ENCODE assay signal across 1 cellular context in the genomic region with DNA sequence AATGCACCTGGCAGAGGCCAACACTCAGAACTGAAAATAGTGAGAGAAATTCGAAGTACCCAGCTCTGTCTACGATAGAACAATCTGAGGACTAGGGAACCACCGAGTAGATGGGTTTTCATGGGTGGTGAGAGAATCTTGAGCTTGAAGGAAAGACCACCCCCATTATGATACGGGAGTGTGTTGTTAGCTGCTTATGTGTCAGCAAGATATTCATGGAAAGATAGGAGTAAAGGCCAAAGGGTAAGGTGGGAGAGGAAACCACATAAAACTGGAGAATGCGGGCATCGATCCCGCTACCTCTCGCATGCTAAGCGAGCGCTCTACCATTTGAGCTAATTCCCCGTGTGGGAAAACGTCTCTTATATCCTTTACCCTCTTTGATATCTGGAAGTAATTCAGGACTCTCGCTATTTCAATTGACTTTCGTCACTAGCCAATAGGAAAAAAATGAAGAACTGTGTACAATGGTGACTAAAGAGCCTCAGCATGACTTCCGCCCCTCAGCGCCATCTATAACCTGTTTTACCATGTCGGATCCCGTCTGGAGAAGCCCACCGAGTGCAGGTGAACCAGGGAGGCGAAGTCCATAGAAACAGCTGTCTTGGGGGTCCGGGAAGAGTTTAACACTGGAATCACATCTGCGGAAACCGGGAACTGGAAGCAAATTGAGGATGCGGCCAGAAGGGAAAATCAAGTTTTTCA.
TF ChIP-seq lines count a peak whose summit lies in the region.

No MANE protein-coding gene starts in this region.

TF ChIP-seq in HepG2, 621 proteins besides CTCF, POLR2A, EP300 and RAD21 (continued from another document and continues in another):
- TF ChIP-seq, protein P1, sequence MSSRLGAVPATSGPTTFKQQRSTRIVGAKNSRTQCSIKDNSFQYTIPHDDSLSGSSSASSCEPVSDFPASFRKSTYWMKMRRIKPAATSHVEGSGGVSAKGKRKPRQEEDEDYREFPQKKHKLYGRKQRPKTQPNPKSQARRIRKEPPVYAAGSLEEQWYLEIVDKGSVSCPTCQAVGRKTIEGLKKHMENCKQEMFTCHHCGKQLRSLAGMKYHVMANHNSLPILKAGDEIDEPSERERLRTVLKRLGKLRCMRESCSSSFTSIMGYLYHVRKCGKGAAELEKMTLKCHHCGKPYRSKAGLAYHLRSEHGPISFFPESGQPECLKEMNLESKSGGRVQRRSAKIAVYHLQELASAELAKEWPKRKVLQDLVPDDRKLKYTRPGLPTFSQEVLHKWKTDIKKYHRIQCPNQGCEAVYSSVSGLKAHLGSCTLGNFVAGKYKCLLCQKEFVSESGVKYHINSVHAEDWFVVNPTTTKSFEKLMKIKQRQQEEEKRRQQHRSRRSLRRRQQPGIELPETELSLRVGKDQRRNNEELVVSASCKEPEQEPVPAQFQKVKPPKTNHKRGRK (CRISPR knock-in tag; IDR thresholded peaks at IDR 0.05), result 0 out of 2 replicates have a peak, but pooled peaks have one; percentile 26
- TF ChIP-seq ZNF281 (CRISPR knock-in tag; IDR thresholded peaks at IDR 0.05; ENCODE audit: borderline replicate concordance) (peak; percentile 53; the same call in 1 of the 2 replicates), ZFX (CRISPR knock-in tag; IDR thresholded peaks at IDR 0.05; ENCODE audit: low read depth) (peak; percentile 38; the same call in 1 of the 2 replicates), USF2 (IDR thresholded peaks at IDR 0.05; ENCODE audit: low read depth, low read length) (no peak), USF2 (CRISPR knock-in tag; IDR thresholded peaks at IDR 0.05; ENCODE audit: borderline replicate concordance) (no peak), IKZF5 (CRISPR knock-in tag; IDR thresholded peaks at IDR 0.05) (peak; percentile 98), U2AF2 (IDR thresholded peaks at IDR 0.05; ENCODE audit: low read depth, low read length) (no peak), ZNF550 (CRISPR knock-in tag; IDR thresholded peaks at IDR 0.05; ENCODE audit: borderline replicate concordance) (no peak), NFATC3 (CRISPR knock-in tag; IDR thresholded peaks at IDR 0.05) (peak; percentile 77; the same call in 1 of the 2 replicates), ZNF274 (CRISPR knock-in tag; IDR thresholded peaks at IDR 0.05) (0 out of 2 replicates have a peak, but pooled peaks have one; percentile 51), TBX3 (IDR thresholded peaks at IDR 0.05; ENCODE audit: borderline replicate concordance) (0 out of 2 replicates have a peak, but pooled peaks have one; percentile 44), CERS6 (CRISPR knock-in tag; IDR thresholded peaks at IDR 0.05) (no peak), IKZF1 (IDR thresholded peaks at IDR 0.05) (no peak), KDM5A (IDR thresholded peaks at IDR 0.05; ENCODE audit: borderline replicate concordance, low read length) (peak; percentile 50; the same call in 1 of the 2 replicates), CC2D1A (CRISPR knock-in tag; IDR thresholded peaks at IDR 0.05) (no peak), TBL1XR1 (IDR thresholded peaks at IDR 0.05; ENCODE audit: borderline replicate concordance, low read length, partially characterized antibody) (peak; percentile 81), CEBPB (IDR thresholded peaks at IDR 0.05; ENCODE audit: borderline replicate concordance, low read depth, low read length) (peak; percentile 29; the same call in 1 of the 2 replicates), SNAPC2 (CRISPR knock-in tag; IDR thresholded peaks at IDR 0.05) (peak; percentile 64; the same call in 1 of the 2 replicates), KMT2A (CRISPR knock-in tag; IDR thresholded peaks at IDR 0.05) (peak; percentile 65; the same call in 1 of the 2 replicates), ZNF792 (CRISPR knock-in tag; IDR thresholded peaks at IDR 0.05) (peak; percentile 80), SIN3A (IDR thresholded peaks at IDR 0.05; ENCODE audit: borderline replicate concordance, low read depth, low read length) (no peak), THAP11 (CRISPR knock-in tag; IDR thresholded peaks at IDR 0.05) (peak; percentile 79), ZNF547 (CRISPR knock-in tag; IDR thresholded peaks at IDR 0.05) (peak; percentile 63; the same call in 1 of the 2 replicates), NAIF1 (CRISPR knock-in tag; IDR thresholded peaks at IDR 0.05; ENCODE audit: borderline replicate concordance) (no peak)
- TF ChIP-seq, protein P2, sequence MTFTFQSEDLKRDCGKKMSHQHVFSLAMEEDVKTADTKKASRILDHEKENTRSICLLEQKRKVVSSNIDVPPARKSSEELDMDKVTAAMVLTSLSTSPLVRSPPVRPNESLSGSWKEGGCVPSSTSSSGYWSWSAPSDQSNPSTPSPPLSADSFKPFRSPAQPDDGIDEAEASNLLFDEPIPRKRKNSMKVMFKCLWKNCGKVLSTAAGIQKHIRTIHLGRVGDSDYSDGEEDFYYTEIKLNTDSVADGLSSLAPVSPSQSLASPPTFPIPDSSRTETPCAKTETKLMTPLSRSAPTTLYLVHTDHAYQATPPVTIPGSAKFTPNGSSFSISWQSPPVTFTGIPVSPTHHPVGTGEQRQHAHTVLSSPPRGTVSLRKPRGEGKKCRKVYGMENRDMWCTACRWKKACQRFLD (CRISPR knock-in tag; IDR thresholded peaks at IDR 0.05; ENCODE audit: borderline replicate concordance), result no peak
- TF ChIP-seq, protein P3, sequence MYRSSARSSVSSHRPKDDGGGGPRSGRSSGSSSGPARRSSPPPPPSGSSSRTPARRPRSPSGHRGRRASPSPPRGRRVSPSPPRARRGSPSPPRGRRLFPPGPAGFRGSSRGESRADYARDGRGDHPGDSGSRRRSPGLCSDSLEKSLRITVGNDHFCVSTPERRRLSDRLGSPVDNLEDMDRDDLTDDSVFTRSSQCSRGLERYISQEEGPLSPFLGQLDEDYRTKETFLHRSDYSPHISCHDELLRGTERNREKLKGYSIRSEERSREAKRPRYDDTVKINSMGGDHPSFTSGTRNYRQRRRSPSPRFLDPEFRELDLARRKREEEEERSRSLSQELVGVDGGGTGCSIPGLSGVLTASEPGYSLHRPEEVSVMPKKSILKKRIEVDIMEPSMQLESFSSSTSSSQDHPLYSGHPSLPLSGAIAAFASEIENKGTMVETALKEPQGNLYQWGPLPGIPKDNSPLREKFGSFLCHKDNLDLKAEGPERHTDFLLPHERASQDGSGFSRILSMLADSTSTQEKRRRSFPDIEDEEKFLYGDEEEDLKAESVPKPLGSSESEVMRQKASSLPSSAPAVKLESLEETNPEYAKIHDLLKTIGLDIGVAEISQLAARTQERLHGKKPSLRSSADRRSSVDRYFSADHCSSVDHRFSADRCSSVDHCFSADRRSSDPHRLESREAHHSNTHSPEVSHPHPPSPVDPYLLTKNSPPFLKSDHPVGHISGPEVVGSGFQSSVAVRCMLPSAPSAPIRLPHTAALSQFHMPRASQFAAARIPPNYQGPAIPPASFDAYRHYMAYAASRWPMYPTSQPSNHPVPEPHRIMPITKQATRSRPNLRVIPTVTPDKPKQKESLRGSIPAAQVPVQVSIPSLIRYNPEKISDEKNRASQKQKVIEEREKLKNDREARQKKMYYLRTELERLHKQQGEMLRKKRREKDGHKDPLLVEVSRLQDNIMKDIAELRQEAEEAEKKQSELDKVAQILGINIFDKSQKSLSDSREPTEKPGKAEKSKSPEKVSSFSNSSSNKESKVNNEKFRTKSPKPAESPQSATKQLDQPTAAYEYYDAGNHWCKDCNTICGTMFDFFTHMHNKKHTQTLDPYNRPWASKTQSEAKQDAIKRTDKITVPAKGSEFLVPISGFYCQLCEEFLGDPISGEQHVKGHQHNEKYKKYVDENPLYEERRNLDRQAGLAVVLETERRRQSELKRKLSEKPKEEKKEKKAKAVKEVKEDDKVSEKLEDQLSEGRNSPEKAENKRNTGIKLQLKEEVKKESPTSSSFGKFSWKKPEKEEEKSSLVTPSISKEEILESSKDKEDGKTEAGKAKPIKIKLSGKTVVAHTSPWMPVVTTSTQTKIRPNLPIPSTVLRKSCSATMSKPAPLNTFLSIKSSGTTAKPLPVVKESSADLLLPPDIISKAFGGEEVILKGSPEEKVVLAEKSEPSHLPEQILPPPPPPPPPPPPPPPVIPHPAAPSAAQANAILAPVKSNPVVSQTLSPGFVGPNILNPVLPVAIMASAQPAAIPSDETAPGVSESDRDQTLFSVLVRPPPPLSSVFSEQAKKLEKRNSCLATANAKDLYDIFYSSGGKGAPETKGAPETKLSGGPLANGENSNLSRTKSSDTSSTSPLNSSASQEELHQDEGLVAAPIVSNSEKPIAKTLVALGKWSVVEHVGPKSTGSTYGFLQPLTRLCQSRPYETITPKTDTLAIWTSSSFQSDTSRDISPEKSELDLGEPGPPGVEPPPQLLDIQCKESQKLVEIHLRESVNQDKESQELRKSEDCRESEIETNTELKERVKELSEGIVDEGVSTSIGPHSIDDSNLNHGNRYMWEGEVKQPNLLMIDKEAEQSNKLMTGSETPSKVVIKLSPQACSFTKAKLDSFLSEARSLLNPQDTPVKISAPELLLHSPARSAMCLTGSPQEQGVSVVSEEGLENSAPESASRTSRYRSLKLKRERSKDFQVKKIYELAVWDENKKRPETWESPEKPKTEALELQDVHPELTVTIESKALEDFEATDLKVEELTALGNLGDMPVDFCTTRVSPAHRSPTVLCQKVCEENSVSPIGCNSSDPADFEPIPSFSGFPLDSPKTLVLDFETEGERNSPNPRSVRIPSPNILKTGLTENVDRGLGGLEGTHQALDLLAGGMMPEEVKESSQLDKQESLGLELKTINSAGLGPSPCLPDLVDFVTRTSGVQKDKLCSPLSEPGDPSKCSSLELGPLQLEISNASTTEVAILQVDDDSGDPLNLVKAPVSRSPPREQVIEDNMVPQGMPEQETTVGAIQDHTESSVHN (CRISPR knock-in tag; IDR thresholded peaks at IDR 0.05), result no peak
- TF ChIP-seq, protein P4, sequence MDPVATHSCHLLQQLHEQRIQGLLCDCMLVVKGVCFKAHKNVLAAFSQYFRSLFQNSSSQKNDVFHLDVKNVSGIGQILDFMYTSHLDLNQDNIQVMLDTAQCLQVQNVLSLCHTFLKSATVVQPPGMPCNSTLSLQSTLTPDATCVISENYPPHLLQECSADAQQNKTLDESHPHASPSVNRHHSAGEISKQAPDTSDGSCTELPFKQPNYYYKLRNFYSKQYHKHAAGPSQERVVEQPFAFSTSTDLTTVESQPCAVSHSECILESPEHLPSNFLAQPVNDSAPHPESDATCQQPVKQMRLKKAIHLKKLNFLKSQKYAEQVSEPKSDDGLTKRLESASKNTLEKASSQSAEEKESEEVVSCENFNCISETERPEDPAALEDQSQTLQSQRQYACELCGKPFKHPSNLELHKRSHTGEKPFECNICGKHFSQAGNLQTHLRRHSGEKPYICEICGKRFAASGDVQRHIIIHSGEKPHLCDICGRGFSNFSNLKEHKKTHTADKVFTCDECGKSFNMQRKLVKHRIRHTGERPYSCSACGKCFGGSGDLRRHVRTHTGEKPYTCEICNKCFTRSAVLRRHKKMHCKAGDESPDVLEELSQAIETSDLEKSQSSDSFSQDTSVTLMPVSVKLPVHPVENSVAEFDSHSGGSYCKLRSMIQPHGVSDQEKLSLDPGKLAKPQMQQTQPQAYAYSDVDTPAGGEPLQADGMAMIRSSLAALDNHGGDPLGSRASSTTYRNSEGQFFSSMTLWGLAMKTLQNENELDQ (CRISPR knock-in tag; IDR thresholded peaks at IDR 0.05; ENCODE audit: borderline replicate concordance), result peak; percentile 74; the same call in 1 of the 2 replicates
- TF ChIP-seq, protein P5, sequence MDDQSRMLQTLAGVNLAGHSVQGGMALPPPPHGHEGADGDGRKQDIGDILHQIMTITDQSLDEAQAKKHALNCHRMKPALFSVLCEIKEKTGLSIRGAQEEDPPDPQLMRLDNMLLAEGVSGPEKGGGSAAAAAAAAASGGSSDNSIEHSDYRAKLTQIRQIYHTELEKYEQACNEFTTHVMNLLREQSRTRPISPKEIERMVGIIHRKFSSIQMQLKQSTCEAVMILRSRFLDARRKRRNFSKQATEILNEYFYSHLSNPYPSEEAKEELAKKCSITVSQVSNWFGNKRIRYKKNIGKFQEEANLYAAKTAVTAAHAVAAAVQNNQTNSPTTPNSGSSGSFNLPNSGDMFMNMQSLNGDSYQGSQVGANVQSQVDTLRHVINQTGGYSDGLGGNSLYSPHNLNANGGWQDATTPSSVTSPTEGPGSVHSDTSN (CRISPR knock-in tag; IDR thresholded peaks at IDR 0.05; ENCODE audit: borderline replicate concordance), result no peak
